Comparison of ENCODE assay signal across 26 cellular contexts in genomic region chr5:102270036-102270435, GRCh38. TPM values are rescaled to one million over a fixed set of nuclear protein-coding genes. Genes with fewer than 3 reads are reported as not detected.
"Had no signal": no experiment of that assay in that cellular context is flagged by ENCODE, and none has a peak within 500 bp of the region (broad histone marks: within the 10 kb centered on the region; RNA-seq: fewer than 3 reads in every experiment).

No MANE protein-coding gene starts in this region.

- H3K27me3 Mint-ChIP-seq: dendritic cell treated with granulocyte-macrophage colony-stimulating factor and Interleukin-4, amounts not matched to agents 40 ng/mL and 50 ng/mL, for 4 days; effector memory CD8-positive, alpha-beta T cell had no signal

- ATAC-seq: effector memory CD8-positive, alpha-beta T cell; esophagus mucosa; foreskin keratinocyte; gastrocnemius medialis; gastroesophageal sphincter; heart left ventricle; heart right ventricle had no signal

- H3K4me3 ChIP-seq: colonic mucosa, coronary artery, dorsolateral prefrontal cortex, esophagus muscularis mucosa, esophagus squamous epithelium, gastrocnemius medialis, gastroesophageal sphincter, heart left ventricle, heart right ventricle had no signal

- H3K4me1 ChIP-seq: colonic mucosa, esophagus muscularis mucosa, esophagus squamous epithelium, foreskin keratinocyte, gastrocnemius medialis, gastroesophageal sphincter, heart left ventricle, heart right ventricle had no signal

- H3K4me3 Mint-ChIP-seq: dendritic cell treated with granulocyte-macrophage colony-stimulating factor and Interleukin-4, amounts not matched to agents 40 ng/mL and 50 ng/mL, for 4 days; effector memory CD8-positive, alpha-beta T cell; endodermal cell had no signal

- H3K36me3 ChIP-seq: colonic mucosa, esophagus muscularis mucosa, esophagus squamous epithelium, gastrocnemius medialis, gastroesophageal sphincter, heart left ventricle, heart right ventricle had no signal

- H3K27ac Mint-ChIP-seq: dendritic cell treated with granulocyte-macrophage colony-stimulating factor and Interleukin-4, amounts not matched to agents 40 ng/mL and 50 ng/mL, for 4 days; effector memory CD8-positive, alpha-beta T cell; endodermal cell had no signal

- H3K9me3 ChIP-seq: colonic mucosa, esophagus squamous epithelium had no signal

- DNase-seq: colonic mucosa; cortex of kidney; dermis blood vessel endothelial cell; dorsolateral prefrontal cortex; effector CD4-positive, alpha-beta T cell; effector CD8-positive, alpha-beta T cell; effector memory CD4-positive, alpha-beta T cell; effector memory CD8-positive, alpha-beta T cell; endodermal cell; erythroblast; esophagus squamous epithelium; foreskin fibroblast; foreskin keratinocyte; foreskin melanocyte; gastrocnemius medialis; glutamatergic neuron; head of caudate nucleus; heart left ventricle; heart right ventricle had no signal

RNA-seq across cellular contexts. Expression of gene SLCO4C1, which starts 26.0 kb away (rescaled TPM):
- total RNA-seq: dermis microvascular lymphatic vessel endothelial cell, endothelial cell of umbilical vein, esophagus mucosa, gastrocnemius medialis had no signal
